8 cellular contexts compared by ENCODE assay signal in the genomic region with DNA sequence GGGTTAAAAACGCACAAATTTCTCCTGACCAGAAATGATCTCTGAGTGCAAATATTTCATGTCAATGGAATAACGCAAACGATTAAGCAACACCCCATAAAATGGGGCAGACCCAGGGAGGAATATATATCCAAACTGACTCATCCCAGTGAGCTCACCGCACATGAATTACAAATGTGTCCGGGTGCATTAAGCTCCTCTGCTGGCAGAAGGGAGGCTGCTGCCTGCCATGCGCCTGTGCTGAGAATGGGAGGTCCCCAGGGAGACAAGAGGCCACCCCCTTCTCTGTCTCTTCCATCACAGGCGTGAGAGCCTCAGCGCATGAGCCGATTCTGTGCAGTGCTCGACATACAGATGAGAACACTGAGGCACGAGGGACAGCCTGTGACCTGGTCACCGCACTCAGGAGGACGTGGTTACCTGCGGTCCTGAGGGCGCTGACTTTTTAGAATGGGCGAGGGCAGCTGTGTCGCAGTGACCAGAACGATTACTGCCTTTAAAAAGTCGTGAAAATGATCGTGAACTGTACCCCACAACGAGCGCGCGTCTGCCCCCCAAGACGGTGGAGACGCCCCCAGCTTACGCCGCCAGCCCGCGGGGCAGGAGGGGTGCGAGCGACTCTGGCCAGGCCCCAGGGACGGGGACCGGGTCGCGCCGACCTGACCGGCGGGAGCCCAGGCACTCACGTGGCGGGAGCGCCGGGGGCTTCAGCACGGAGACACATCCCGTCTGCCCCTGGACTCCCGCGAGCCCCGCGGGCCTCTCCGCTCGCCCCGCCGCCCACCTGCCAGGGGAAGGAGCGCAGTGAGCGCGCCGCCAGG.
DNase-seq lines count a peak whose midpoint lies in the region; TF ChIP-seq lines count a peak whose summit lies in the region.
"Not testable (repeated sequence)": the region's sequence is repeated elsewhere in the genome, so short reads cannot be mapped to it uniquely, and the experiment has no call there.

No MANE protein-coding gene starts in this region.

- H3K9me3 Mint-ChIP-seq in activated CD4-positive, alpha-beta memory T cell treated with anti-CD3 and anti-CD28 coated beads, Interleukin-2, amount 10 ng/mL, durations not matched to agents 7 days and 5 days; chondrocyte (ENCODE audit: low read depth): not testable (repeated sequence)

- not testable (repeated sequence) for TF ChIP-seq CTCF in GM12864 (IDR thresholded peaks at IDR 0.05; ENCODE audit: low read depth, low read length, missing control alignments); chondrocyte (IDR thresholded peaks at IDR 0.05); sigmoid colon (IDR thresholded peaks at IDR 0.05)

- H3K4me3 Mint-ChIP-seq in activated CD4-positive, alpha-beta memory T cell treated with anti-CD3 and anti-CD28 coated beads, Interleukin-2, amount 10 ng/mL, durations not matched to agents 7 days and 5 days: peak overlapping the region; percentile 86
- H3K4me3 Mint-ChIP-seq in chondrocyte (ENCODE audit: unreplicated experiment): peak overlapping the region; percentile 85

- not testable (repeated sequence) for H3K36me3 ChIP-seq in sigmoid colon

- H3K9me3 ChIP-seq in sigmoid colon: not testable (repeated sequence)

- peak in 1 of 4 donors; percentile 28 for TF ChIP-seq EP300 in sigmoid colon (IDR thresholded peaks at IDR 0.05)

- peak overlapping the region; percentile 85 to 94 (median 92) for H3K27ac ChIP-seq in sigmoid colon

- peaks cover 0 to 12% (median 5%) of the 10 kb centered on the region in 4 donors for H3K4me1 ChIP-seq in sigmoid colon

- H3K4me3 ChIP-seq in GM12864 (ENCODE audit: low read depth, low read length): peak overlapping the region; percentile 74
- H3K4me3 ChIP-seq in sigmoid colon: peak overlapping the region; percentile 60 to 94 (median 84)

- 0 to 1% methylated on average over 57 of the region's 57 CpGs for WGBS in sigmoid colon, 2 donors

- DNase-seq in GM12864 (ENCODE audit: low read depth): peak; percentile 42
- DNase-seq in HT1080 (ENCODE audit: low read depth): peak; percentile 95
- peak; percentile 70 for DNase-seq in NOMO-1 treated with DMSO at 0.1 percent for 48 hours (lab: John Stamatoyannopoulos, UW; ENCODE audit: unreplicated experiment)
- peak; percentile 60 for DNase-seq in activated CD4-positive, alpha-beta memory T cell treated with anti-CD3 and anti-CD28 coated beads, Interleukin-2, amount 10 ng/mL, durations not matched to agents 7 days and 5 days
- not testable (repeated sequence) for DNase-seq in chondrocyte (ENCODE audit: low spot score)
- DNase-seq in iris pigment epithelial cell (ENCODE audit: low read depth): peak; percentile 98
- peak; percentile 88 for DNase-seq in sigmoid colon
- DNase-seq in ureter (ENCODE audit: low spot score): peak; percentile 77

- not testable (repeated sequence) for H3K36me3 Mint-ChIP-seq in activated CD4-positive, alpha-beta memory T cell treated with anti-CD3 and anti-CD28 coated beads, Interleukin-2, amount 10 ng/mL, durations not matched to agents 7 days and 5 days (ENCODE audit: low read depth); chondrocyte (ENCODE audit: low read depth)

- peak in 1 of 2 donors; percentile 22 for TF ChIP-seq POLR2A in sigmoid colon (IDR thresholded peaks at IDR 0.05)

- POLR2A ChIA-PET in activated CD4-positive, alpha-beta memory T cell treated with anti-CD3 and anti-CD28 coated beads, Interleukin-2, amount 10 ng/mL, durations not matched to agents 7 days and 5 days (lab: Charles Lee): not testable (repeated sequence)

- H3K4me1 Mint-ChIP-seq in activated CD4-positive, alpha-beta memory T cell treated with anti-CD3 and anti-CD28 coated beads, Interleukin-2, amount 10 ng/mL, durations not matched to agents 7 days and 5 days: peaks cover 27% of the 10 kb centered on the region
- H3K4me1 Mint-ChIP-seq in chondrocyte (ENCODE audit: low read depth): peaks cover 18% of the 10 kb centered on the region

- CTCF ChIA-PET in activated CD4-positive, alpha-beta memory T cell treated with anti-CD3 and anti-CD28 coated beads, Interleukin-2, amount 10 ng/mL, durations not matched to agents 7 days and 5 days (lab: Charles Lee): interaction anchor here (1.2 kb wide), 1 partner anchor 12 kb away, joined by 3 read pairs; no protein-coding TSS in a partner anchor

- H3K27me3 ChIP-seq in sigmoid colon: not testable (repeated sequence)

- not testable (repeated sequence) for H3K27me3 Mint-ChIP-seq in activated CD4-positive, alpha-beta memory T cell treated with anti-CD3 and anti-CD28 coated beads, Interleukin-2, amount 10 ng/mL, durations not matched to agents 7 days and 5 days; chondrocyte (ENCODE audit: low read depth)

- intact Hi-C loops in sigmoid colon (cut with DNase I): loop anchor here (5.0 to 10.0 kb wide), 2 partner anchors 293 to 420 kb away; partner anchors contain the start of genes LRPAP1 and TMEM128

- H3K27ac Mint-ChIP-seq in activated CD4-positive, alpha-beta memory T cell treated with anti-CD3 and anti-CD28 coated beads, Interleukin-2, amount 10 ng/mL, durations not matched to agents 7 days and 5 days: peak overlapping the region; percentile 87
- H3K27ac Mint-ChIP-seq in chondrocyte (ENCODE audit: unreplicated experiment): peak overlapping the region; percentile 97
